Comparison of ENCODE assay signal across 8 cellular contexts in genomic region chr10:79138449-79139123, GRCh38.
DNase-seq lines count a peak whose midpoint lies in the region; ATAC-seq lines count a peak whose summit lies in the region.

No MANE protein-coding gene starts in this region.

- no peak overlapping the region for H3K23ac ChIP-seq in mesendoderm (ENCODE audit: low read length)

- H3K4me2 ChIP-seq in mesendoderm (ENCODE audit: low read length), result no peak overlapping the region

- no peak overlapping the region for H2BK5ac ChIP-seq in mesendoderm (ENCODE audit: low read length)

- no peak for ATAC-seq in activated naive CD8-positive, alpha-beta T cell treated with anti-CD3 and anti-CD28 coated beads, Interleukin-2, amount 50 U/mL, for 24 hours

- no CpG with 5 or more reads among the region's 5 CpGs for WGBS in mesendoderm (ENCODE audit: extremely low coverage, insufficient coverage, low lambda C conversion rate)

- no peak overlapping the region for H3K9ac ChIP-seq in mesendoderm (ENCODE audit: low read length)
- H3K9ac ChIP-seq in stomach smooth muscle (ENCODE audit: low read length in 2 of 2), result peak overlapping the region; percentile 43 to 71

- H3K56ac ChIP-seq in mesendoderm (ENCODE audit: low read length), result peak overlapping the region; percentile 22

- H3K4me1 ChIP-seq in mesendoderm (ENCODE audit: control insufficient read depth, low read depth, low read length) (peaks cover 8% of the 10 kb centered on the region), stomach smooth muscle (ENCODE audit: control insufficient read depth, insufficient read depth, low read length) (peaks cover 77% of the 10 kb centered on the region)

- no peak overlapping the region for H2BK120ac ChIP-seq in mesendoderm (ENCODE audit: low read depth, low read length)

- no peak overlapping the region for H4K8ac ChIP-seq in mesendoderm (ENCODE audit: low read depth, low read length)

- H3K27ac ChIP-seq in mesendoderm (ENCODE audit: low read depth, low read length) (no peak overlapping the region), stomach smooth muscle (ENCODE audit: low read length) (peak overlapping the region; percentile 83)

- intact Hi-C loops in activated CD4-positive, alpha-beta T cell treated with anti-CD3 and anti-CD28 coated beads, Interleukin-2, amount 10 ng/mL, durations not matched to agents 24 days and 14 days (cut with micrococcal nuclease), result loop anchor here (5.0 kb wide), 1 partner anchor 71 kb away; the partner anchor contains the start of gene ZMIZ1

- H3K18ac ChIP-seq in mesendoderm (ENCODE audit: low read length), result no peak overlapping the region

- H3K27me3 ChIP-seq in mesendoderm (ENCODE audit: insufficient read depth, low read length, poor library complexity), result no peaks in the 10 kb centered on the region
- H3K27me3 ChIP-seq in stomach smooth muscle (ENCODE audit: control insufficient read depth in 1 of 2, insufficient read depth in 2 of 2, low read length in 2 of 2), result no peaks in the 10 kb centered on the region

- H3K4me1 Mint-ChIP-seq in activated CD4-positive, alpha-beta T cell treated with anti-CD3 and anti-CD28 coated beads, Interleukin-2, amount 10 ng/mL, durations not matched to agents 24 days and 14 days, result peaks cover 32% of the 10 kb centered on the region
- H3K4me1 Mint-ChIP-seq in activated naive CD8-positive, alpha-beta T cell treated with anti-CD3 and anti-CD28 coated beads, Interleukin-2, amount 50 U/mL, for 24 hours, result peaks cover 48% of the 10 kb centered on the region

- H2AK5ac ChIP-seq in mesendoderm (ENCODE audit: low read length), result no peak overlapping the region

- H3K36me3 ChIP-seq in mesendoderm (ENCODE audit: control insufficient read depth, insufficient read depth, low read length) (peaks cover 3% of the 10 kb centered on the region), stomach smooth muscle (ENCODE audit: control insufficient read depth in 2 of 2, insufficient read depth in 2 of 2, low read length in 2 of 2) (peaks cover 13 to 23% of the 10 kb centered on the region in 2 donors)

- H4K5ac ChIP-seq in mesendoderm (ENCODE audit: low read length), result no peak overlapping the region

- no peaks in the 10 kb centered on the region for H3K9me3 Mint-ChIP-seq in activated CD4-positive, alpha-beta T cell treated with anti-CD3 and anti-CD28 coated beads, Interleukin-2, amount 10 ng/mL, durations not matched to agents 24 days and 14 days
- no peaks in the 10 kb centered on the region for H3K9me3 Mint-ChIP-seq in activated naive CD8-positive, alpha-beta T cell treated with anti-CD3 and anti-CD28 coated beads, Interleukin-2, amount 50 U/mL, for 24 hours

- DNase-seq in activated CD4-positive, alpha-beta T cell treated with anti-CD3 and anti-CD28 coated beads, Interleukin-2, amount 10 ng/mL, durations not matched to agents 24 days and 14 days, result no peak
- no peak for DNase-seq in activated CD4-positive, alpha-beta T cell treated with anti-CD3 and anti-CD28 coated beads for 4 hours
- no peak for DNase-seq in activated naive CD8-positive, alpha-beta T cell treated with anti-CD3 and anti-CD28 coated beads, Interleukin-2, amount 50 U/mL, for 24 hours
- no peak for DNase-seq in mesendoderm
- no peak for DNase-seq in T1000 (lab: John Stamatoyannopoulos, UW)
- DNase-seq in stimulated activated CD4-positive, alpha-beta T cell treated with anti-CD3 and anti-CD28 coated beads, Interleukin-12 subunit alpha, Interleukin-12 subunit beta, amount 100 ng/mL, for 4 hours, result no peak
- DNase-seq in stimulated activated CD4-positive, alpha-beta T cell treated with anti-CD3 and anti-CD28 coated beads, Interleukin-4, amount 100 ng/mL, for 4 hours, result no peak

- no peaks in the 10 kb centered on the region for H3K27me3 Mint-ChIP-seq in activated CD4-positive, alpha-beta T cell treated with anti-CD3 and anti-CD28 coated beads, Interleukin-2, amount 10 ng/mL, durations not matched to agents 24 days and 14 days
- no peaks in the 10 kb centered on the region for H3K27me3 Mint-ChIP-seq in activated naive CD8-positive, alpha-beta T cell treated with anti-CD3 and anti-CD28 coated beads, Interleukin-2, amount 50 U/mL, for 24 hours

- peaks cover 51% of the 10 kb centered on the region for H3K79me1 ChIP-seq in mesendoderm (ENCODE audit: low read length)

- H3K4me3 ChIP-seq in mesendoderm (ENCODE audit: low read length) (no peak overlapping the region), stomach smooth muscle (ENCODE audit: low read length in 2 of 2) (peak overlapping the region in 1 of 2 donors; percentile 32)

- peak overlapping the region; percentile 73 for H3K4me3 Mint-ChIP-seq in activated CD4-positive, alpha-beta T cell treated with anti-CD3 and anti-CD28 coated beads, Interleukin-2, amount 10 ng/mL, durations not matched to agents 24 days and 14 days
- no peak overlapping the region for H3K4me3 Mint-ChIP-seq in activated naive CD8-positive, alpha-beta T cell treated with anti-CD3 and anti-CD28 coated beads, Interleukin-2, amount 50 U/mL, for 24 hours

- H3K4ac ChIP-seq in mesendoderm (ENCODE audit: low read depth, low read length), result no peak overlapping the region

- H3K27ac Mint-ChIP-seq in activated CD4-positive, alpha-beta T cell treated with anti-CD3 and anti-CD28 coated beads, Interleukin-2, amount 10 ng/mL, durations not matched to agents 24 days and 14 days, result no peak overlapping the region
- peak overlapping the region; percentile 93 for H3K27ac Mint-ChIP-seq in activated naive CD8-positive, alpha-beta T cell treated with anti-CD3 and anti-CD28 coated beads, Interleukin-2, amount 50 U/mL, for 24 hours

- no peaks in the 10 kb centered on the region for H3K9me3 ChIP-seq in stomach smooth muscle (ENCODE audit: control insufficient read depth in 2 of 2, low read length in 2 of 2)

- no peak overlapping the region for H2BK15ac ChIP-seq in mesendoderm (replicated peaks; ENCODE audit: low read depth)

- H3K36me3 Mint-ChIP-seq in activated CD4-positive, alpha-beta T cell treated with anti-CD3 and anti-CD28 coated beads, Interleukin-2, amount 10 ng/mL, durations not matched to agents 24 days and 14 days (ENCODE audit: low read depth), result peaks cover 11% of the 10 kb centered on the region
- peaks cover 3% of the 10 kb centered on the region for H3K36me3 Mint-ChIP-seq in activated naive CD8-positive, alpha-beta T cell treated with anti-CD3 and anti-CD28 coated beads, Interleukin-2, amount 50 U/mL, for 24 hours (ENCODE audit: low read depth)

- H3K79me2 ChIP-seq in mesendoderm (ENCODE audit: control insufficient read depth, insufficient read depth, low read length), result peaks cover 13% of the 10 kb centered on the region
